1 cellular context compared by ENCODE assay signal in the genomic region with DNA sequence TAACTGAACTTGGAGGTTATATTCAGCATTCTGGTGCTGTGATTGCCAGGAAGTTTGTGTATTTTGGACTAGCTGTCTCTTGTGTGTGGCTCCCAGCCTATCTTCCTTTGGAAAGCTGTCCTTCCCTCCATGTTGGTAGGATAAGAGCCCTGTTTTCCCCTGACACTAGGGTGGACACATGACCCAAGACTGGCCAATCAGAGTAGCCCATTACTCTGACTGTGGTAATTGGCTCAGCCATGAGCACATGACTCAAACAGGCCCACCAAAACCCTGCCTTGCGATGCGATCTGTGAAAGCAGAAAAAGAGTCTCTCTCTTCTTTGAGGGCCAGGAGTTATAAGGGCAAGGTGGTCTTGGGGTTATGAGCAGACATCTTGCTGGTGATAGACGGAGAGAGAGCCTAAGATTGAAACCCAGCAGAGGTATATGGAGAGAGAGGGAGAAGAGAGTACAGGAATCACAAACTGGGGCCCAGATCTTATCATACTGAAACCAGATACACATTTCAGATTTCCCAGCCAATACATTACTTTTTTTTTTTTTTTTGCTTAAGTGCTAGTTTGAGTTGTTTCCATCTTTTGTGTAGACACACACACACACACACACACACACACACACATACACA.
TF ChIP-seq lines count a peak whose summit lies in the region.

No MANE protein-coding gene starts in this region.

TF ChIP-seq in HCT116, 20 proteins besides CTCF, POLR2A, EP300 and RAD21 (continued from another document):
- no peak for TF ChIP-seq SIN3A (IDR thresholded peaks at IDR 0.05; ENCODE audit: low read depth)
- no peak for TF ChIP-seq CEBPB (IDR thresholded peaks at IDR 0.05; ENCODE audit: low read depth)
- TF ChIP-seq POLR2AphosphoS5 (IDR thresholded peaks at IDR 0.05; ENCODE audit: low read depth, low read length): no peak
- TF ChIP-seq, protein P1, sequence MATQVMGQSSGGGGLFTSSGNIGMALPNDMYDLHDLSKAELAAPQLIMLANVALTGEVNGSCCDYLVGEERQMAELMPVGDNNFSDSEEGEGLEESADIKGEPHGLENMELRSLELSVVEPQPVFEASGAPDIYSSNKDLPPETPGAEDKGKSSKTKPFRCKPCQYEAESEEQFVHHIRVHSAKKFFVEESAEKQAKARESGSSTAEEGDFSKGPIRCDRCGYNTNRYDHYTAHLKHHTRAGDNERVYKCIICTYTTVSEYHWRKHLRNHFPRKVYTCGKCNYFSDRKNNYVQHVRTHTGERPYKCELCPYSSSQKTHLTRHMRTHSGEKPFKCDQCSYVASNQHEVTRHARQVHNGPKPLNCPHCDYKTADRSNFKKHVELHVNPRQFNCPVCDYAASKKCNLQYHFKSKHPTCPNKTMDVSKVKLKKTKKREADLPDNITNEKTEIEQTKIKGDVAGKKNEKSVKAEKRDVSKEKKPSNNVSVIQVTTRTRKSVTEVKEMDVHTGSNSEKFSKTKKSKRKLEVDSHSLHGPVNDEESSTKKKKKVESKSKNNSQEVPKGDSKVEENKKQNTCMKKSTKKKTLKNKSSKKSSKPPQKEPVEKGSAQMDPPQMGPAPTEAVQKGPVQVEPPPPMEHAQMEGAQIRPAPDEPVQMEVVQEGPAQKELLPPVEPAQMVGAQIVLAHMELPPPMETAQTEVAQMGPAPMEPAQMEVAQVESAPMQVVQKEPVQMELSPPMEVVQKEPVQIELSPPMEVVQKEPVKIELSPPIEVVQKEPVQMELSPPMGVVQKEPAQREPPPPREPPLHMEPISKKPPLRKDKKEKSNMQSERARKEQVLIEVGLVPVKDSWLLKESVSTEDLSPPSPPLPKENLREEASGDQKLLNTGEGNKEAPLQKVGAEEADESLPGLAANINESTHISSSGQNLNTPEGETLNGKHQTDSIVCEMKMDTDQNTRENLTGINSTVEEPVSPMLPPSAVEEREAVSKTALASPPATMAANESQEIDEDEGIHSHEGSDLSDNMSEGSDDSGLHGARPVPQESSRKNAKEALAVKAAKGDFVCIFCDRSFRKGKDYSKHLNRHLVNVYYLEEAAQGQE (IDR thresholded peaks at IDR 0.05; ENCODE audit: low read depth): no peak
- TF ChIP-seq, protein P2, sequence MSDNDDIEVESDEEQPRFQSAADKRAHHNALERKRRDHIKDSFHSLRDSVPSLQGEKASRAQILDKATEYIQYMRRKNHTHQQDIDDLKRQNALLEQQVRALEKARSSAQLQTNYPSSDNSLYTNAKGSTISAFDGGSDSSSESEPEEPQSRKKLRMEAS (IDR thresholded peaks at IDR 0.05): no peak
- no peak for TF ChIP-seq SRF (IDR thresholded peaks at IDR 0.05; ENCODE audit: low read depth)
- TF ChIP-seq ZNF274 (IDR thresholded peaks at IDR 0.05; ENCODE audit: low read depth, low read length): no peak
- TF ChIP-seq, protein P3, sequence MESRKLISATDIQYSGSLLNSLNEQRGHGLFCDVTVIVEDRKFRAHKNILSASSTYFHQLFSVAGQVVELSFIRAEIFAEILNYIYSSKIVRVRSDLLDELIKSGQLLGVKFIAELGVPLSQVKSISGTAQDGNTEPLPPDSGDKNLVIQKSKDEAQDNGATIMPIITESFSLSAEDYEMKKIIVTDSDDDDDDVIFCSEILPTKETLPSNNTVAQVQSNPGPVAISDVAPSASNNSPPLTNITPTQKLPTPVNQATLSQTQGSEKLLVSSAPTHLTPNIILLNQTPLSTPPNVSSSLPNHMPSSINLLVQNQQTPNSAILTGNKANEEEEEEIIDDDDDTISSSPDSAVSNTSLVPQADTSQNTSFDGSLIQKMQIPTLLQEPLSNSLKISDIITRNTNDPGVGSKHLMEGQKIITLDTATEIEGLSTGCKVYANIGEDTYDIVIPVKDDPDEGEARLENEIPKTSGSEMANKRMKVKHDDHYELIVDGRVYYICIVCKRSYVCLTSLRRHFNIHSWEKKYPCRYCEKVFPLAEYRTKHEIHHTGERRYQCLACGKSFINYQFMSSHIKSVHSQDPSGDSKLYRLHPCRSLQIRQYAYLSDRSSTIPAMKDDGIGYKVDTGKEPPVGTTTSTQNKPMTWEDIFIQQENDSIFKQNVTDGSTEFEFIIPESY (IDR thresholded peaks at IDR 0.05; ENCODE audit: extremely low read depth, insufficient replicate concordance, low read length): no peak
- no peak for TF ChIP-seq EGR1 (IDR thresholded peaks at IDR 0.05; ENCODE audit: low read depth)
- TF ChIP-seq FOSL1 (IDR thresholded peaks at IDR 0.05; ENCODE audit: low read depth): no peak
- TF ChIP-seq EZH2 (IDR thresholded peaks at IDR 0.05): no peak
